ENCODE assay signal across 12 cellular contexts in genomic region chr6:165988306-165988756, GRCh38.
A peak's percentile ranks its signal among the peaks of the same experiment; 100 is the strongest.
DNase-seq lines count a peak whose midpoint lies in the region; ATAC-seq, FAIRE-seq and TF ChIP-seq lines count a peak whose summit lies in the region.
"Had no signal": no experiment of that assay in that cellular context is flagged by ENCODE, and none has a peak within 500 bp of the region (broad histone marks: within the 10 kb centered on the region; RNA-seq: fewer than 3 reads in every experiment).

No MANE protein-coding gene starts in this region.

- H3K27ac Mint-ChIP-seq in activated T-helper 1 cell treated with anti-CD3 and anti-CD28 coated beads, Interleukin-12 subunit alpha, Interleukin-12 subunit beta, Interleukin-2, Interleukin-4 antibody, amounts not matched to agents 30 ng/mL and 10 ng/mL and 1 ng/mL, durations not matched to agents 14 hours and 24 hours and 36 hours, result no peak overlapping the region
- H3K27ac Mint-ChIP-seq: T-helper 2 cell treated with Interferon-gamma antibody and Interleukin-4, amounts not matched to agents 5 μg/mL and 100 μg/mL, for 36 hours had no signal

- H3K4me1 ChIP-seq in kidney (ENCODE audit: control insufficient read depth in 1 of 2, insufficient read depth in 1 of 2, low read depth in 1 of 2, low read length in 2 of 2), result peaks cover 0 to 6% of the 10 kb centered on the region in 2 donors

- no peak for FAIRE-seq in kidney (lab: Jason Lieb, UNC)
- FAIRE-seq: colon, urothelium cell line had no signal

- peaks cover 31% of the 10 kb centered on the region for H3K27me3 Mint-ChIP-seq in activated T-helper 1 cell treated with anti-CD3 and anti-CD28 coated beads, Interleukin-12 subunit alpha, Interleukin-12 subunit beta, Interleukin-2, Interleukin-4 antibody, amounts not matched to agents 30 ng/mL and 10 ng/mL and 1 ng/mL, durations not matched to agents 14 hours and 24 hours and 36 hours (ENCODE audit: insufficient read depth)

- peaks cover 86% of the 10 kb centered on the region for H3K27me3 ChIP-seq in H7 (ENCODE audit: control insufficient read depth, insufficient read depth, low read length)

- intact Hi-C loops in kidney (cut with DNase I), result no loop called here
- intact Hi-C loops in activated T-helper 1 cell treated with anti-CD3 and anti-CD28 coated beads, Interleukin-12 subunit alpha, Interleukin-12 subunit beta, Interleukin-2, Interleukin-4 antibody, amounts not matched to agents 30 ng/mL and 10 ng/mL and 1 ng/mL, durations not matched to agents 14 hours and 24 hours and 36 hours (cut with micrococcal nuclease), result loop anchor here (5.0 kb wide), 1 partner anchor 326 kb away; the partner anchor contains the start of gene PDE10A

- no peaks in the 10 kb centered on the region for H3K36me3 ChIP-seq in H7 (replicated peaks; ENCODE audit: control insufficient read depth, insufficient read depth, low read length)
- no peaks in the 10 kb centered on the region for H3K36me3 ChIP-seq in kidney (ENCODE audit: control insufficient read depth in 1 of 2, insufficient read depth in 2 of 2, low read length in 2 of 2)

- ATAC-seq in HG02970 (IDR thresholded peaks at IDR 0.05; ENCODE audit: low FRiP score, unreplicated experiment), result no peak

- H3K4me3 ChIP-seq in H7 (ENCODE audit: insufficient read depth, low read depth, low read length), result peak overlapping the region; percentile 23
- peak overlapping the region; percentile 51 for H3K4me3 ChIP-seq in astrocyte of the cerebellum (ENCODE audit: low read depth, low read length)
- peak overlapping the region in 1 of 2 donors; percentile 69 for H3K4me3 ChIP-seq in kidney (ENCODE audit: low read length in 2 of 2)
- H3K4me3 ChIP-seq in skin epidermis, result peak overlapping the region; percentile 5 to 30 (median 23)

- DNase-seq in H7 (peak; percentile 79), astrocyte of the cerebellum (ENCODE audit: low read depth) (no peak), kidney (peak; percentile 78), epidermal melanocyte (ENCODE audit: insufficient read length, low spot score) (no peak), NCI-H82 treated with DMSO at 0.1 percent for 48 hours (lab: John Stamatoyannopoulos, UW; ENCODE audit: unreplicated experiment) (no peak)
- DNase-seq in activated T-helper 1 cell treated with anti-CD3 and anti-CD28 coated beads, Interleukin-12 subunit alpha, Interleukin-12 subunit beta, Interleukin-2, Interleukin-4 antibody, amounts not matched to agents 30 ng/mL and 10 ng/mL and 1 ng/mL, durations not matched to agents 14 hours and 24 hours and 36 hours (ENCODE audit: low spot score), result no peak
- DNase-seq: DMS153 had no signal

- H3K27ac ChIP-seq in kidney (ENCODE audit: low read depth in 2 of 2, low read length in 2 of 2), result no peak overlapping the region
- H3K27ac ChIP-seq in skin epidermis, result no peak overlapping the region

- no peaks in the 10 kb centered on the region for H3K9me3 ChIP-seq in kidney (ENCODE audit: control insufficient read depth in 1 of 2, low read length in 2 of 2)

- H3K4me1 Mint-ChIP-seq in activated T-helper 1 cell treated with anti-CD3 and anti-CD28 coated beads, Interleukin-12 subunit alpha, Interleukin-12 subunit beta, Interleukin-2, Interleukin-4 antibody, amounts not matched to agents 30 ng/mL and 10 ng/mL and 1 ng/mL, durations not matched to agents 14 hours and 24 hours and 36 hours (ENCODE audit: low read depth), result no peaks in the 10 kb centered on the region

- TF ChIP-seq CTCF in astrocyte of the cerebellum (IDR thresholded peaks at IDR 0.05; ENCODE audit: low read depth, low read length, missing control alignments) (no peak), kidney (IDR thresholded peaks at IDR 0.05; ENCODE audit: borderline replicate concordance, extremely low read depth, insufficient read depth) (no peak)

- H3K4me3 Mint-ChIP-seq in activated T-helper 1 cell treated with anti-CD3 and anti-CD28 coated beads, Interleukin-12 subunit alpha, Interleukin-12 subunit beta, Interleukin-2, Interleukin-4 antibody, amounts not matched to agents 30 ng/mL and 10 ng/mL and 1 ng/mL, durations not matched to agents 14 hours and 24 hours and 36 hours, result no peak overlapping the region
- H3K4me3 Mint-ChIP-seq: T-helper 2 cell treated with Interferon-gamma antibody and Interleukin-4, amounts not matched to agents 5 μg/mL and 100 μg/mL, for 36 hours had no signal

- H3K9ac ChIP-seq in kidney (ENCODE audit: low read length in 2 of 2), result peak overlapping the region in 1 of 2 donors; percentile 51

- H3K36me3 Mint-ChIP-seq in activated T-helper 1 cell treated with anti-CD3 and anti-CD28 coated beads, Interleukin-12 subunit alpha, Interleukin-12 subunit beta, Interleukin-2, Interleukin-4 antibody, amounts not matched to agents 30 ng/mL and 10 ng/mL and 1 ng/mL, durations not matched to agents 14 hours and 24 hours and 36 hours (ENCODE audit: low read depth), result no peaks in the 10 kb centered on the region

- H3K9me3 Mint-ChIP-seq in activated T-helper 1 cell treated with anti-CD3 and anti-CD28 coated beads, Interleukin-12 subunit alpha, Interleukin-12 subunit beta, Interleukin-2, Interleukin-4 antibody, amounts not matched to agents 30 ng/mL and 10 ng/mL and 1 ng/mL, durations not matched to agents 14 hours and 24 hours and 36 hours, result no peaks in the 10 kb centered on the region
- H3K9me3 Mint-ChIP-seq: T-helper 2 cell treated with Interferon-gamma antibody and Interleukin-4, amounts not matched to agents 5 μg/mL and 100 μg/mL, for 36 hours had no signal

- in situ Hi-C loops in astrocyte of the cerebellum (cut with HindIII; ENCODE audit: low sequenced_read_pairs), result no loop called here

Comparison
In these comparisons a context has a peak if more than half of its experiments do, and no peak if none do; other contexts are left out.
1. DNase-seq: peak in H7 (single experiment) and kidney (single experiment); none in astrocyte of the cerebellum (single experiment), epidermal melanocyte (single experiment), NCI-H82 treated with DMSO at 0.1 percent for 48 hours (single experiment) and activated T-helper 1 cell treated with anti-CD3 and anti-CD28 coated beads, Interleukin-12 subunit alpha, Interleukin-12 subunit beta, Interleukin-2, Interleukin-4 antibody, amounts not matched to agents 30 ng/mL and 10 ng/mL and 1 ng/mL, durations not matched to agents 14 hours and 24 hours and 36 hours (single experiment).